In genomic region chr2:3626118-3626816, GRCh38 we compare ENCODE assay signal across 13 cellular contexts. TPM values are rescaled to one million over a fixed set of nuclear protein-coding genes. Genes with fewer than 3 reads are reported as not detected.
A peak's percentile ranks its signal among the peaks of the same experiment; 100 is the strongest.
DNase-seq lines count a peak whose midpoint lies in the region; ATAC-seq and TF ChIP-seq lines count a peak whose summit lies in the region.
"Had no signal": no experiment of that assay in that cellular context is flagged by ENCODE, and none has a peak within 500 bp of the region (broad histone marks: within the 10 kb centered on the region; RNA-seq: fewer than 3 reads in every experiment).

No MANE protein-coding gene starts in this region.

- no peak overlapping the region for H2AFZ ChIP-seq in osteoblast (ENCODE audit: low read length)

- DNase-seq in AG08396 (ENCODE audit: low spot score) = peak; percentile 62
- DNase-seq in body of pancreas = peak in 1 of 4 donors; percentile 5
- DNase-seq in left ventricle myocardium inferior = no peak
- DNase-seq in osteoblast (ENCODE audit: insufficient read length, low spot score, missing footprints) = peak; percentile 58
- DNase-seq in T-helper 9 cell = no peak
- no peak for DNase-seq in retina
- no peak for DNase-seq in NCI-H524 (lab: John Stamatoyannopoulos, UW)
- DNase-seq: activated CD8-positive, alpha-beta T cell treated with anti-CD3 and anti-CD28 coated beads for 36 hours; COR-L47; NCI-H1105 treated with DMSO at 0.1 percent for 48 hours; NCI-H82; SHP77 had no signal

- H3K4me2 ChIP-seq in osteoblast (ENCODE audit: insufficient read depth, low read length) = no peak overlapping the region

- H3K27me3 ChIP-seq in body of pancreas (no peaks in the 10 kb centered on the region), left ventricle myocardium inferior (ENCODE audit: low read depth) (no peaks in the 10 kb centered on the region), osteoblast (ENCODE audit: insufficient read depth, low read length) (no peaks in the 10 kb centered on the region)

- no peak for TF ChIP-seq POLR2A in body of pancreas (IDR thresholded peaks at IDR 0.05)

- ATAC-seq in body of pancreas (peak; percentile 58), GM21529 (IDR thresholded peaks at IDR 0.05; ENCODE audit: unreplicated experiment) (no peak)
- ATAC-seq: activated CD8-positive, alpha-beta T cell treated with anti-CD3 and anti-CD28 coated beads for 36 hours had no signal

- TF ChIP-seq CTCF in body of pancreas (IDR thresholded peaks at IDR 0.05) = no peak
- no peak for TF ChIP-seq CTCF in left ventricle myocardium inferior (IDR thresholded peaks at IDR 0.05; ENCODE audit: borderline replicate concordance)
- TF ChIP-seq CTCF in osteoblast (IDR thresholded peaks at IDR 0.05; ENCODE audit: extremely low read depth, low read depth, low read length) = no peak

- WGBS in body of pancreas, 2 donors = 57 to 70% methylated on average over 12 of the region's 12 CpGs

- H3K79me2 ChIP-seq in osteoblast (ENCODE audit: insufficient read depth, low read length) = no peaks in the 10 kb centered on the region

- no peaks in the 10 kb centered on the region for H4K20me1 ChIP-seq in osteoblast (ENCODE audit: insufficient read depth, low read length)

- no peaks in the 10 kb centered on the region for H3K36me3 ChIP-seq in body of pancreas (replicated peaks in 1 of 2; ENCODE audit: insufficient read depth in 1 of 2, low read depth in 2 of 2)
- H3K36me3 ChIP-seq in left ventricle myocardium inferior = no peaks in the 10 kb centered on the region
- no peaks in the 10 kb centered on the region for H3K36me3 ChIP-seq in osteoblast (ENCODE audit: insufficient read depth, low read length)

- no peaks in the 10 kb centered on the region for H3K9me3 ChIP-seq in body of pancreas
- H3K9me3 ChIP-seq in left ventricle myocardium inferior (replicated peaks) = peaks cover 15% of the 10 kb centered on the region
- H3K9me3 ChIP-seq in osteoblast (ENCODE audit: low read depth, low read length) = no peaks in the 10 kb centered on the region

- intact Hi-C loops in body of pancreas (cut with DNase I) = no loop called here
- intact Hi-C loops in left ventricle myocardium inferior (cut with micrococcal nuclease) = no loop called here

- H3K27ac ChIP-seq in body of pancreas (peak overlapping the region in 2 of 4 donors; percentile 39 to 53), left ventricle myocardium inferior (replicated peaks) (peak overlapping the region; percentile 81), osteoblast (ENCODE audit: low read depth, low read length) (no peak overlapping the region)

- no peak overlapping the region for H3K4me3 ChIP-seq in body of pancreas
- no peak overlapping the region for H3K4me3 ChIP-seq in left ventricle myocardium inferior
- no peak overlapping the region for H3K4me3 ChIP-seq in osteoblast (ENCODE audit: insufficient read depth, low read length)

- H3K4me1 ChIP-seq in body of pancreas = no peaks in the 10 kb centered on the region
- peaks cover 31% of the 10 kb centered on the region for H3K4me1 ChIP-seq in left ventricle myocardium inferior
- no peaks in the 10 kb centered on the region for H3K4me1 ChIP-seq in osteoblast (ENCODE audit: insufficient read depth, low read length)

RNA-seq across cellular contexts. Expression of gene COLEC11, which starts 31.4 kb away (rescaled TPM):
- total RNA-seq in body of pancreas (10 to 100 TPM; 11.5 to 15.3 TPM), left ventricle myocardium inferior (4.9 TPM), osteoblast (under 0.01 and 0.36 TPM in 2 replicates)

RNA-seq across cellular contexts. Expression of gene ALLC, which starts 31.7 kb away (rescaled TPM):
- total RNA-seq in body of pancreas = not detected
- not detected for total RNA-seq in left ventricle myocardium inferior
- not detected in 2 replicates for total RNA-seq in osteoblast
- total RNA-seq: activated CD8-positive, alpha-beta T cell treated with anti-CD3 and anti-CD28 coated beads for 36 hours had no signal

RNA-seq across cellular contexts. Expression of gene RPS7, which starts 51.2 kb away (rescaled TPM):
- total RNA-seq in body of pancreas (1,000 to 10,000 TPM; 1,861 to 2,092 TPM), left ventricle myocardium inferior (583 TPM), osteoblast (1,101 and 1,268 TPM in 2 replicates)

Comparison
In these comparisons a context has a peak if more than half of its experiments do, and no peak if none do; other contexts are left out.
1. DNase-seq: peak in AG08396 (single experiment) and osteoblast (single experiment); none in left ventricle myocardium inferior (single experiment), T-helper 9 cell (single experiment), retina (single experiment) and NCI-H524 (0 of 2).